ENCODE assay signal across 1 cellular context in the genomic region with DNA sequence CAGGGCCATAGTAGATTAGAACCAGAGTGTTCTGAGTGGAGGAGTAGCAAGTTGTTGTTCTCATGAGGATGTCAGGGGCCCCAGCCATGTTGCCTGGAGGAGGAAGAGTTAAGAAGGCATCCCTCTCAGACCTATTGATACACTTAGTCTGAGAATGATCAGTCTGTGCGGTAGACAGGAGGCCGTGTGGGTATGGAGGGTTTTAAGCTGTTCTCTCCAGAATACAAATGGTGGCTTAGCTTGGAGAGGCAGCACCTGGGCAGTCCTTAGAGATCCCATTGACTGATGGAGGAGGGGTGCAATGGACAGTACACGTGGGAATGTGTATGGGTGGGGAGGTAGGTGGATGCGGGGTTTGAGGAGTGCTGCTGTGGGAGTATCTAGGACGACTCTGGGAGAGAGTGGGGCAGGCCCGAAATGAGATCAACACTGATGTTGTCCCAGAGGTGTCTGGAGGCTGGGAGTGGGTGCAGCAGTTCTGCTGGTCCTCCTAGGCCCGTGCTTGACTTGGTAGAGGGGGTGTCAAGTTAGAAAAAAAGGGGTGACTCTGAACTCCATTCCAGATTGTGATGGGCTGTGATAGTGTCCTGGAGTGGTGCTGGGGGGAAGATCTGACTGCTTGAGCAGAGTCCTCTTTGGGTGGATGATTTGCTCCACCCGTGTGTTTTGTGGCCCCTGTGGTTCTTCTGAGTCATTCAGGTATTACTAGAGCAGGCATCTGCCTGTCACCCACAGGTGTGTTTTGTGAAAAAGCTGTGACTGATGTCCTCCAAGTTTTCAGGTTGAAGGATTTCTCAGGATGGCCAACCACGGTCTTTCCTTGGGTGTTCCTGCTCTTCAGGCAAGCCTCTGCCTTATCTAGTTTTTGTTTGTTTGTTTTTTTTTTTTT.
TF ChIP-seq lines count a peak whose summit lies in the region.

No MANE protein-coding gene starts in this region.

TF ChIP-seq in GM12878, 131 proteins besides CTCF, POLR2A, EP300 and RAD21 (continued from another document):
- TF ChIP-seq, protein P1, sequence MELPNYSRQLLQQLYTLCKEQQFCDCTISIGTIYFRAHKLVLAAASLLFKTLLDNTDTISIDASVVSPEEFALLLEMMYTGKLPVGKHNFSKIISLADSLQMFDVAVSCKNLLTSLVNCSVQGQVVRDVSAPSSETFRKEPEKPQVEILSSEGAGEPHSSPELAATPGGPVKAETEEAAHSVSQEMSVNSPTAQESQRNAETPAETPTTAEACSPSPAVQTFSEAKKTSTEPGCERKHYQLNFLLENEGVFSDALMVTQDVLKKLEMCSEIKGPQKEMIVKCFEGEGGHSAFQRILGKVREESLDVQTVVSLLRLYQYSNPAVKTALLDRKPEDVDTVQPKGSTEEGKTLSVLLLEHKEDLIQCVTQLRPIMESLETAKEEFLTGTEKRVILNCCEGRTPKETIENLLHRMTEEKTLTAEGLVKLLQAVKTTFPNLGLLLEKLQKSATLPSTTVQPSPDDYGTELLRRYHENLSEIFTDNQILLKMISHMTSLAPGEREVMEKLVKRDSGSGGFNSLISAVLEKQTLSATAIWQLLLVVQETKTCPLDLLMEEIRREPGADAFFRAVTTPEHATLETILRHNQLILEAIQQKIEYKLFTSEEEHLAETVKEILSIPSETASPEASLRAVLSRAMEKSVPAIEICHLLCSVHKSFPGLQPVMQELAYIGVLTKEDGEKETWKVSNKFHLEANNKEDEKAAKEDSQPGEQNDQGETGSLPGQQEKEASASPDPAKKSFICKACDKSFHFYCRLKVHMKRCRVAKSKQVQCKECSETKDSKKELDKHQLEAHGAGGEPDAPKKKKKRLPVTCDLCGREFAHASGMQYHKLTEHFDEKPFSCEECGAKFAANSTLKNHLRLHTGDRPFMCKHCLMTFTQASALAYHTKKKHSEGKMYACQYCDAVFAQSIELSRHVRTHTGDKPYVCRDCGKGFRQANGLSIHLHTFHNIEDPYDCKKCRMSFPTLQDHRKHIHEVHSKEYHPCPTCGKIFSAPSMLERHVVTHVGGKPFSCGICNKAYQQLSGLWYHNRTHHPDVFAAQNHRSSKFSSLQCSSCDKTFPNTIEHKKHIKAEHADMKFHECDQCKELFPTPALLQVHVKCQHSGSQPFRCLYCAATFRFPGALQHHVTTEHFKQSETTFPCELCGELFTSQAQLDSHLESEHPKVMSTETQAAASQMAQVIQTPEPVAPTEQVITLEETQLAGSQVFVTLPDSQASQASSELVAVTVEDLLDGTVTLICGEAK (IDR thresholded peaks at IDR 0.05; ENCODE audit: borderline replicate concordance) = no peak
